ENCODE assay signal across 18 cellular contexts in genomic region chr4:544386-545105, GRCh38. TPM values are rescaled to one million over a fixed set of nuclear protein-coding genes. Genes with fewer than 3 reads are reported as not detected.
DNase-seq lines count a peak whose midpoint lies in the region; ATAC-seq, FAIRE-seq and TF ChIP-seq lines count a peak whose summit lies in the region.
"Had no signal": no experiment of that assay in that cellular context is flagged by ENCODE, and none has a peak within 500 bp of the region (broad histone marks: within the 10 kb centered on the region; RNA-seq: fewer than 3 reads in every experiment).

No MANE protein-coding gene starts in this region.

- TF ChIP-seq POLR2A in HepG2 (IDR thresholded peaks at IDR 0.05; ENCODE audit: insufficient read depth in 1 of 2, low read depth in 2 of 2, low read length in 2 of 2) (no peak), spleen (IDR thresholded peaks at IDR 0.05) (no peak)

- ATAC-seq in HepG2 (peak; percentile 29), HG02852 (IDR thresholded peaks at IDR 0.05; ENCODE audit: unreplicated experiment) (no peak)
- ATAC-seq: CD8-positive, alpha-beta T cell had no signal

- H3K4me3 Mint-ChIP-seq in chondrocyte (ENCODE audit: unreplicated experiment), result no peak overlapping the region
- no peak overlapping the region for H3K4me3 Mint-ChIP-seq in H9
- H3K4me3 Mint-ChIP-seq: CD14-positive monocyte; CD8-positive, alpha-beta T cell; HFFc6 had no signal

- H3K4ac ChIP-seq in H9 (ENCODE audit: low read depth, low read length), result no peak overlapping the region

- no peaks in the 10 kb centered on the region for H3K4me1 Mint-ChIP-seq in chondrocyte (ENCODE audit: low read depth)
- peaks cover 0 to 2% of the 10 kb centered on the region in 2 experiments; a peak in 1 of 4 replicates for H3K4me1 Mint-ChIP-seq in H9
- H3K4me1 Mint-ChIP-seq: CD14-positive monocyte had no signal

- no peak overlapping the region for H3T11ph ChIP-seq in H9 (ENCODE audit: low read length)

- WGBS in HepG2 (ENCODE audit: low lambda C conversion rate), result 23% methylated on average over 4 of the region's 9 CpGs
- WGBS in spleen, 5 donors, result 73 to 89% (median 81%) methylated on average over 8 to 9 of the region's 9 CpGs
- 90% methylated on average over 9 of the region's 9 CpGs for WGBS in hepatocyte (ENCODE audit: low lambda C conversion rate, missing lambda C conversion rate)
- WGBS in H9 (ENCODE audit: extremely low coverage, insufficient read length, low lambda C conversion rate), result no CpG with 5 or more reads among the region's 9 CpGs

- TF ChIP-seq EP300 in HepG2 (IDR thresholded peaks at IDR 0.05; ENCODE audit: low read depth in 2 of 2, low read length in 2 of 2) (no peak), HepG2 (CRISPR knock-in tag; IDR thresholded peaks at IDR 0.05; ENCODE audit: borderline replicate concordance) (no peak)

- H3K4me1 ChIP-seq in HepG2 (ENCODE audit: insufficient read depth, low read length), result no peaks in the 10 kb centered on the region
- H3K4me1 ChIP-seq in spleen, result no peaks in the 10 kb centered on the region
- H3K4me1 ChIP-seq in hepatocyte (ENCODE audit: insufficient read depth), result no peaks in the 10 kb centered on the region
- no peaks in the 10 kb centered on the region for H3K4me1 ChIP-seq in H9 (ENCODE audit: insufficient read depth, low read length)

- no peaks in the 10 kb centered on the region for H3K23me2 ChIP-seq in H9 (ENCODE audit: insufficient read length, low read depth, low read length, poor library complexity, severe bottlenecking)

- no peak overlapping the region for H4K8ac ChIP-seq in H9 (replicated peaks; ENCODE audit: insufficient read length, low read depth, low read length)

- no peak for TF ChIP-seq RAD21 in HepG2 (CRISPR knock-in tag; IDR thresholded peaks at IDR 0.05)

- H3K18ac ChIP-seq in H9 (ENCODE audit: insufficient read length, low read depth, low read length), result no peak overlapping the region

- no peak overlapping the region for H3K27ac Mint-ChIP-seq in chondrocyte (ENCODE audit: unreplicated experiment)
- H3K27ac Mint-ChIP-seq in H9, result no peak overlapping the region
- H3K27ac Mint-ChIP-seq: CD14-positive monocyte; CD8-positive, alpha-beta T cell; HFFc6 had no signal

- no peak overlapping the region for H3K56ac ChIP-seq in H9 (ENCODE audit: insufficient read length, low read depth, low read length)

- H3K4me2 ChIP-seq in HepG2 (ENCODE audit: low read depth, low read length), result no peak overlapping the region
- no peak overlapping the region for H3K4me2 ChIP-seq in hepatocyte
- no peak overlapping the region for H3K4me2 ChIP-seq in H9 (ENCODE audit: insufficient read depth, insufficient read length, low read length)

- CTCF ChIA-PET in HepG2 (lab: Yijun Ruan, JAX; ENCODE audit: low intra/inter-chr PET ratio, low total read pairs), result no interaction called here

- TF ChIP-seq CTCF in chondrocyte (IDR thresholded peaks at IDR 0.05) (no peak), HepG2 (CRISPR knock-in tag; IDR thresholded peaks at IDR 0.05) (no peak), spleen (IDR thresholded peaks at IDR 0.05 in 8 of 11, conservative IDR thresholded peaks at IDR 0.05 in 3 of 11) (no peak), hepatocyte (IDR thresholded peaks at IDR 0.05; ENCODE audit: poor library complexity) (no peak), H9 (conservative IDR thresholded peaks at IDR 0.05) (no peak)

- peaks cover 8% of the 10 kb centered on the region for H3K27me3 Mint-ChIP-seq in chondrocyte (ENCODE audit: low read depth)
- peaks cover 32% of the 10 kb centered on the region for H3K27me3 Mint-ChIP-seq in H9 (ENCODE audit: low read depth)

- FAIRE-seq in HepG2 (lab: Jason Lieb, UNC), result no peak
- FAIRE-seq: D721Med, H1 had no signal

- H3K9me3 Mint-ChIP-seq in chondrocyte (ENCODE audit: low read depth) (peaks cover 9% of the 10 kb centered on the region), H9 (peaks cover 2 to 8% of the 10 kb centered on the region in 2 experiments; a peak in 3 of 5 replicates)
- H3K9me3 Mint-ChIP-seq: CD8-positive, alpha-beta T cell; HFFc6 had no signal

- no peak overlapping the region; the same call in 1 of the 2 replicates for H3K14ac ChIP-seq in H9 (ENCODE audit: insufficient read depth, low read length)

- no peak overlapping the region for H3K27ac ChIP-seq in HepG2 (ENCODE audit: extremely low read length, insufficient read depth, low read length)
- no peak overlapping the region for H3K27ac ChIP-seq in spleen
- no peak overlapping the region for H3K27ac ChIP-seq in hepatocyte
- H3K27ac ChIP-seq in H9 (ENCODE audit: insufficient read length, low read depth, low read length), result no peak overlapping the region

- H2BK20ac ChIP-seq in H9 (ENCODE audit: low read depth, low read length, poor library complexity, severe bottlenecking), result no peak overlapping the region

- no peaks in the 10 kb centered on the region for H3K9me2 ChIP-seq in hepatocyte (replicated peaks; ENCODE audit: insufficient read depth)

- no peak overlapping the region for H4K5ac ChIP-seq in H9 (ENCODE audit: insufficient read length, low read depth, low read length)

- BruUV-seq in HepG2 (replicated peaks; lab: Mats Ljungman, UMichigan), result no TSS peak

- no peak overlapping the region for H2BK12ac ChIP-seq in H9 (ENCODE audit: insufficient read length, low read depth, low read length)

- no peak overlapping the region for H2BK15ac ChIP-seq in H9 (ENCODE audit: low read depth, low read length)

- peak; percentile 3 for DNase-seq in NCI-H69 (lab: John Stamatoyannopoulos, UW)
- peak; percentile 68 for DNase-seq in chondrocyte (ENCODE audit: low spot score)
- no peak for DNase-seq in HepG2 (ENCODE audit: low spot score)
- DNase-seq in spleen, result peak; percentile 16
- DNase-seq in hepatocyte (ENCODE audit: low spot score), result no peak
- DNase-seq in H9, result no peak
- DNase-seq: COR-L47, DMS53, GF-D8, HCEC 1CT, HFFc6 had no signal

- no peaks in the 10 kb centered on the region for H3K9me3 ChIP-seq in HepG2 (ENCODE audit: low read length)
- peaks cover 0 to 39% (median 0%) of the 10 kb centered on the region in 8 donors for H3K9me3 ChIP-seq in spleen
- H3K9me3 ChIP-seq in hepatocyte (ENCODE audit: low read depth), result no peaks in the 10 kb centered on the region
- no peaks in the 10 kb centered on the region for H3K9me3 ChIP-seq in H9 (ENCODE audit: control insufficient read depth, low read depth, low read length)

- no peak overlapping the region for H2BK120ac ChIP-seq in H9 (ENCODE audit: low read depth, low read length, poor library complexity, severe bottlenecking)

- intact Hi-C loops in HepG2 (cut with micrococcal nuclease; ENCODE audit: unreplicated experiment), result no loop called here
- intact Hi-C loops in spleen (cut with DNase I; ENCODE audit: low total_unique reads), result no loop called here

- no peak overlapping the region for H3K9ac ChIP-seq in HepG2 (ENCODE audit: insufficient read depth, low read depth, low read length)
- H3K9ac ChIP-seq in H9 (ENCODE audit: extremely low read depth, insufficient read length, low read length), result no peak overlapping the region

- H2BK5ac ChIP-seq in H9 (ENCODE audit: insufficient read length, low read length), result no peak overlapping the region

- H3K36me3 ChIP-seq in HepG2 (replicated peaks in 1 of 2; ENCODE audit: control insufficient read depth in 1 of 2, insufficient read depth in 2 of 2, low read length in 2 of 2) (no peaks in the 10 kb centered on the region), spleen (peaks cover 0 to 3% (median 0%) of the 10 kb centered on the region in 6 donors), hepatocyte (replicated peaks; ENCODE audit: insufficient read depth, low read depth) (no peaks in the 10 kb centered on the region)

- H2AFZ ChIP-seq in HepG2 (ENCODE audit: low read length), result no peak overlapping the region
- no peak overlapping the region for H2AFZ ChIP-seq in hepatocyte
- H2AFZ ChIP-seq in H9 (ENCODE audit: low read length), result no peak overlapping the region

- POLR2A ChIA-PET in HepG2 (lab: Yijun Ruan, JAX), result no interaction called here

- H3K79me2 ChIP-seq in HepG2 (ENCODE audit: insufficient read depth, low read length) (no peaks in the 10 kb centered on the region), hepatocyte (no peaks in the 10 kb centered on the region), H9 (ENCODE audit: insufficient read depth, low read length) (no peaks in the 10 kb centered on the region)

- no peak overlapping the region for H2AK5ac ChIP-seq in H9 (ENCODE audit: insufficient read length, low read length)

- H4K20me1 ChIP-seq in HepG2 (ENCODE audit: insufficient read depth, low read length) (no peaks in the 10 kb centered on the region), hepatocyte (ENCODE audit: insufficient read depth, poor library complexity, severe bottlenecking) (no peaks in the 10 kb centered on the region), H9 (ENCODE audit: control insufficient read depth, insufficient read depth, insufficient read length) (no peaks in the 10 kb centered on the region)

- no peaks in the 10 kb centered on the region for H3K79me1 ChIP-seq in H9 (ENCODE audit: insufficient read depth, low read depth, low read length, poor library complexity, severe bottlenecking)

- in situ Hi-C loops in HepG2 (cut with HindIII; ENCODE audit: extremely low pct_ligation_motif_present, low pct_unique_long_range_greater_than_20kb), result no loop called here

- H3K36me3 Mint-ChIP-seq in chondrocyte (ENCODE audit: low read depth) (no peaks in the 10 kb centered on the region), H9 (ENCODE audit: insufficient read depth in 1 of 3, low read depth in 3 of 3) (no peaks in the 10 kb centered on the region; a peak in 1 of 7 replicates)
- H3K36me3 Mint-ChIP-seq: CD14-positive monocyte; CD8-positive, alpha-beta T cell had no signal

- H3K23ac ChIP-seq in H9 (ENCODE audit: insufficient read length, low read depth, low read length), result no peak overlapping the region

- H4K91ac ChIP-seq in H9 (ENCODE audit: insufficient read length, low read depth, low read length), result no peak overlapping the region

- H3K27me3 ChIP-seq in HepG2 (ENCODE audit: control insufficient read depth in 1 of 2, insufficient read depth in 2 of 2, low read length in 2 of 2) (peaks cover 2 to 5% of the 10 kb centered on the region in 2 experiments; a peak in 3 of 5 replicates), spleen (replicated peaks in 1 of 7) (peaks cover 0 to 11% (median 0%) of the 10 kb centered on the region in 7 donors), hepatocyte (no peaks in the 10 kb centered on the region), H9 (ENCODE audit: insufficient read depth, low read length) (no peaks in the 10 kb centered on the region)

- H3K4me3 ChIP-seq in HepG2 (replicated peaks in 1 of 3; ENCODE audit: insufficient read depth in 1 of 3, low read depth in 2 of 3, low read length in 3 of 3), result no peak overlapping the region
- H3K4me3 ChIP-seq in spleen, result no peak overlapping the region
- H3K4me3 ChIP-seq in hepatocyte, result no peak overlapping the region

RNA-seq across cellular contexts. Expression of gene TMEM271, which starts 31.5 kb away (rescaled TPM):
- total RNA-seq in chondrocyte (not detected in 3 replicates), HepG2 (2016; rRNA removed; fragmentation: Illumina TruSeq; extraction: Trizol) (not detected in 2 replicates), spleen (not detected), hepatocyte (not detected in 2 replicates), H9 (2021) (0.09 TPM in 1 of 2 replicates, not detected in the other)
- not detected in 2 replicates for total RNA-seq in HepG2 (2016; cell fraction: cytosol; rRNA removed; fragmentation: Illumina TruSeq; extraction: Trizol; ENCODE audit: low read depth)
- total RNA-seq in HepG2 (2016; cell fraction: insoluble cytoplasmic fraction; rRNA removed; fragmentation: Illumina TruSeq; extraction: Trizol), result not detected in 2 replicates
- total RNA-seq in HepG2 (2016; cell fraction: membrane; rRNA removed; fragmentation: Illumina TruSeq; extraction: Trizol), result not detected in 2 replicates
- not detected in 2 replicates for total RNA-seq in HepG2 (2016; cell fraction: nucleus; rRNA removed; fragmentation: Illumina TruSeq; extraction: Trizol)
- polyA plus RNA-seq in HepG2 (2011; rRNA removed) (not detected in 2 replicates), spleen (not detected), hepatocyte (not detected in 2 replicates)
- 0.04 TPM in 1 of 2 replicates, not detected in the other for polyA plus RNA-seq in HepG2 (2011; cell fraction: cytosol; rRNA removed)
- polyA plus RNA-seq in HepG2 (2011; cell fraction: nucleus; rRNA removed), result not detected in 2 replicates
- 0.05 TPM in 1 of 2 replicates, not detected in the other for polyA plus RNA-seq in HepG2 (2012)
- polyA plus RNA-seq in HepG2 (2016; cell fraction: cytosol; fragmentation: Illumina TruSeq; extraction: Trizol; ENCODE audit: low read depth), result not detected in 2 replicates
- not detected in 2 replicates for polyA plus RNA-seq in HepG2 (2016; cell fraction: insoluble cytoplasmic fraction; fragmentation: Illumina TruSeq; extraction: Trizol; ENCODE audit: low read depth)
- not detected in 2 replicates for polyA plus RNA-seq in HepG2 (2016; cell fraction: membrane; fragmentation: Illumina TruSeq; extraction: Trizol; ENCODE audit: low read depth)
- polyA plus RNA-seq in HepG2 (2016; cell fraction: nucleus; fragmentation: Illumina TruSeq; extraction: Trizol; ENCODE audit: insufficient read depth, low read depth), result not detected in 2 replicates
- polyA minus RNA-seq in HepG2 (2011; rRNA and poly(A)+ RNA removed; ENCODE audit: low replicate concordance), result not detected in 2 replicates
- not detected in 2 replicates for polyA minus RNA-seq in HepG2 (2011; cell fraction: cytosol; rRNA and poly(A)+ RNA removed)
- not detected in 2 replicates for polyA minus RNA-seq in HepG2 (2011; cell fraction: nucleus; rRNA and poly(A)+ RNA removed)
- total RNA-seq: CD8-positive, alpha-beta T cell; HFFc6; HT-29 had no signal
- polyA plus RNA-seq: BJ, CD14-positive monocyte had no signal

RNA-seq across cellular contexts. Expression of gene PIGG, which starts 45.5 kb away (rescaled TPM):
- total RNA-seq in chondrocyte, result 48.8 to 67.1 TPM (median 55.2 TPM) in 3 replicates
- 15.2 and 34.4 TPM in 2 replicates for total RNA-seq in HepG2 (2016; rRNA removed; fragmentation: Illumina TruSeq; extraction: Trizol)
- total RNA-seq in HepG2 (2016; cell fraction: cytosol; rRNA removed; fragmentation: Illumina TruSeq; extraction: Trizol; ENCODE audit: low read depth), result 7.6 and 8.9 TPM in 2 replicates
- total RNA-seq in HepG2 (2016; cell fraction: insoluble cytoplasmic fraction; rRNA removed; fragmentation: Illumina TruSeq; extraction: Trizol), result 13.6 and 34.0 TPM in 2 replicates
- total RNA-seq in HepG2 (2016; cell fraction: membrane; rRNA removed; fragmentation: Illumina TruSeq; extraction: Trizol), result 11.8 and 14.1 TPM in 2 replicates
- 49.2 and 56.6 TPM in 2 replicates for total RNA-seq in HepG2 (2016; cell fraction: nucleus; rRNA removed; fragmentation: Illumina TruSeq; extraction: Trizol)
- 48.9 and 49.7 TPM in 2 replicates for polyA plus RNA-seq in HepG2 (2011; rRNA removed)
- 22.7 and 24.8 TPM in 2 replicates for polyA plus RNA-seq in HepG2 (2011; cell fraction: cytosol; rRNA removed)
- polyA plus RNA-seq in HepG2 (2011; cell fraction: nucleus; rRNA removed), result 174 and 175 TPM in 2 replicates
- polyA plus RNA-seq in HepG2 (2012), result 26.4 and 37.4 TPM in 2 replicates
- 3.8 and 4.2 TPM in 2 replicates for polyA plus RNA-seq in HepG2 (2016; cell fraction: cytosol; fragmentation: Illumina TruSeq; extraction: Trizol; ENCODE audit: low read depth)
- 10.8 and 13.5 TPM in 2 replicates for polyA plus RNA-seq in HepG2 (2016; cell fraction: insoluble cytoplasmic fraction; fragmentation: Illumina TruSeq; extraction: Trizol; ENCODE audit: low read depth)
- 7.6 and 7.7 TPM in 2 replicates for polyA plus RNA-seq in HepG2 (2016; cell fraction: membrane; fragmentation: Illumina TruSeq; extraction: Trizol; ENCODE audit: low read depth)
- polyA plus RNA-seq in HepG2 (2016; cell fraction: nucleus; fragmentation: Illumina TruSeq; extraction: Trizol; ENCODE audit: insufficient read depth, low read depth), result 84.5 and 84.7 TPM in 2 replicates
- 58.1 and 71.6 TPM in 2 replicates for polyA minus RNA-seq in HepG2 (2011; rRNA and poly(A)+ RNA removed; ENCODE audit: low replicate concordance)
- polyA minus RNA-seq in HepG2 (2011; cell fraction: cytosol; rRNA and poly(A)+ RNA removed), result 14.6 and 15.7 TPM in 2 replicates
- polyA minus RNA-seq in HepG2 (2011; cell fraction: nucleus; rRNA and poly(A)+ RNA removed), result 111 and 114 TPM in 2 replicates
- 100 to 1,000 TPM in 1 of 7 donors, 10 to 100 TPM in 6; 60.6 to 102 (median 85.0) TPM for total RNA-seq in spleen
- 10 to 100 TPM; 28.0 to 60.6 (median 49.1) TPM for polyA plus RNA-seq in spleen
- 26.6 and 28.3 TPM in 2 replicates for total RNA-seq in hepatocyte
- polyA plus RNA-seq in hepatocyte, result 46.9 and 58.1 TPM in 2 replicates
- total RNA-seq in H9 (2021), result 39.0 and 45.5 TPM in 2 replicates

RNA-seq across cellular contexts. Expression of gene ZNF721, which starts 45.6 kb away (rescaled TPM):
- total RNA-seq in chondrocyte (17.2 to 24.6 TPM (median 18.6 TPM) in 3 replicates), HepG2 (2016; rRNA removed; fragmentation: Illumina TruSeq; extraction: Trizol) (22.1 and 30.8 TPM in 2 replicates), spleen (10 to 100 TPM; 30.5 to 54.9 (median 44.8) TPM), hepatocyte (16.3 and 21.6 TPM in 2 replicates), H9 (2021) (95.8 and 97.8 TPM in 2 replicates)
- 5.8 and 6.7 TPM in 2 replicates for total RNA-seq in HepG2 (2016; cell fraction: cytosol; rRNA removed; fragmentation: Illumina TruSeq; extraction: Trizol; ENCODE audit: low read depth)
- 19.8 and 25.5 TPM in 2 replicates for total RNA-seq in HepG2 (2016; cell fraction: insoluble cytoplasmic fraction; rRNA removed; fragmentation: Illumina TruSeq; extraction: Trizol)
- total RNA-seq in HepG2 (2016; cell fraction: membrane; rRNA removed; fragmentation: Illumina TruSeq; extraction: Trizol), result 9.7 and 10.0 TPM in 2 replicates
- 52.2 and 56.6 TPM in 2 replicates for total RNA-seq in HepG2 (2016; cell fraction: nucleus; rRNA removed; fragmentation: Illumina TruSeq; extraction: Trizol)
- polyA plus RNA-seq in HepG2 (2011; rRNA removed) (7.3 and 8.5 TPM in 2 replicates), spleen (10 to 100 TPM; 11.9 to 14.2 (median 12.8) TPM), hepatocyte (13.2 and 15.0 TPM in 2 replicates)
- 4.1 and 5.4 TPM in 2 replicates for polyA plus RNA-seq in HepG2 (2011; cell fraction: cytosol; rRNA removed)
- 9.3 and 11.0 TPM in 2 replicates for polyA plus RNA-seq in HepG2 (2011; cell fraction: nucleus; rRNA removed)
- polyA plus RNA-seq in HepG2 (2012), result 15.8 and 19.1 TPM in 2 replicates
- 3.4 and 4.8 TPM in 2 replicates for polyA plus RNA-seq in HepG2 (2016; cell fraction: cytosol; fragmentation: Illumina TruSeq; extraction: Trizol; ENCODE audit: low read depth)
- polyA plus RNA-seq in HepG2 (2016; cell fraction: insoluble cytoplasmic fraction; fragmentation: Illumina TruSeq; extraction: Trizol; ENCODE audit: low read depth), result 17.6 and 19.7 TPM in 2 replicates
- polyA plus RNA-seq in HepG2 (2016; cell fraction: membrane; fragmentation: Illumina TruSeq; extraction: Trizol; ENCODE audit: low read depth), result 3.4 and 3.9 TPM in 2 replicates
- 46.6 and 52.5 TPM in 2 replicates for polyA plus RNA-seq in HepG2 (2016; cell fraction: nucleus; fragmentation: Illumina TruSeq; extraction: Trizol; ENCODE audit: insufficient read depth, low read depth)
- 9.2 and 12.5 TPM in 2 replicates for polyA minus RNA-seq in HepG2 (2011; rRNA and poly(A)+ RNA removed; ENCODE audit: low replicate concordance)
- 8.0 and 10.3 TPM in 2 replicates for polyA minus RNA-seq in HepG2 (2011; cell fraction: cytosol; rRNA and poly(A)+ RNA removed)
- 63.2 and 68.8 TPM in 2 replicates for polyA minus RNA-seq in HepG2 (2011; cell fraction: nucleus; rRNA and poly(A)+ RNA removed)

Comparison
In these comparisons a context has a peak if more than half of its experiments do, and no peak if none do; other contexts are left out.
1. DNase-seq: peak in NCI-H69 (single experiment), chondrocyte (single experiment) and spleen (single experiment); none in HepG2 (single experiment), hepatocyte (single experiment) and H9 (single experiment).